Comparison of ENCODE assay signal across 2 cellular contexts in genomic region chr16:85390511-85391174, GRCh38.
A peak's percentile ranks its signal among the peaks of the same experiment; 100 is the strongest.
TF ChIP-seq lines count a peak whose summit lies in the region.

No MANE protein-coding gene starts in this region.

TF ChIP-seq in K562, 482 proteins besides CTCF, POLR2A, EP300 and RAD21 (continued from another document and continues in another):
- TF ChIP-seq KAT8 (IDR thresholded peaks at IDR 0.05; ENCODE audit: low read depth) = no peak
- TF ChIP-seq GTF2B (IDR thresholded peaks at IDR 0.05; ENCODE audit: extremely low read depth, insufficient read length) = no peak
- TF ChIP-seq RFX7 (CRISPR knock-in tag; IDR thresholded peaks at IDR 0.05) = no peak
- TF ChIP-seq MCM2 (IDR thresholded peaks at IDR 0.05; ENCODE audit: low read depth) = no peak
- TF ChIP-seq MCM3 (IDR thresholded peaks at IDR 0.05) = no peak
- no peak for TF ChIP-seq ETS1 (conservative IDR thresholded peaks at IDR 0.05; ENCODE audit: control insufficient read depth, low read depth, low read length)
- TF ChIP-seq CC2D1A (IDR thresholded peaks at IDR 0.05) = no peak
- no peak for TF ChIP-seq GTF2A2 (tag; IDR thresholded peaks at IDR 0.05)
- no peak for TF ChIP-seq ZKSCAN8 (CRISPR knock-in tag; IDR thresholded peaks at IDR 0.05)
- no peak for TF ChIP-seq PURB (CRISPR knock-in tag; IDR thresholded peaks at IDR 0.05; ENCODE audit: low read depth)
- TF ChIP-seq VEZF1 (CRISPR knock-in tag; IDR thresholded peaks at IDR 0.05) = peak; percentile 63
- TF ChIP-seq MAFF (IDR thresholded peaks at IDR 0.05; ENCODE audit: low read length) = peak; percentile 45; the same call in 1 of the 2 replicates
- no peak for TF ChIP-seq ZFX (CRISPR knock-in tag; IDR thresholded peaks at IDR 0.05)
- TF ChIP-seq CTBP1 (IDR thresholded peaks at IDR 0.05; ENCODE audit: borderline replicate concordance) = peak; percentile 87; the same call in 1 of the 2 replicates
- TF ChIP-seq TAF7 (tag; IDR thresholded peaks at IDR 0.05) = no peak
- TF ChIP-seq U2AF1 (optimal IDR thresholded peaks at IDR 0.05; ENCODE audit: low read depth, low read length) = no peak
- TF ChIP-seq PHF21A (IDR thresholded peaks at IDR 0.05; ENCODE audit: borderline replicate concordance, low read depth) = no peak
- TF ChIP-seq NR2C2 (CRISPR knock-in tag; IDR thresholded peaks at IDR 0.05) = no peak
- peak; percentile 44; the same call in 1 of the 2 replicates for TF ChIP-seq NR2C2 (tag; IDR thresholded peaks at IDR 0.05)
- no peak for TF ChIP-seq ZNF165 (CRISPR knock-in tag; IDR thresholded peaks at IDR 0.05; ENCODE audit: borderline replicate concordance)
- TF ChIP-seq CREB3 (tag; conservative IDR thresholded peaks at IDR 0.05; ENCODE audit: low read depth) = no peak
- no peak for TF ChIP-seq CCAR2 (IDR thresholded peaks at IDR 0.05; ENCODE audit: low read depth, low read length)
- TF ChIP-seq ZNF77 (CRISPR knock-in tag; IDR thresholded peaks at IDR 0.05) = no peak
- TF ChIP-seq ZNF134 (CRISPR knock-in tag; conservative IDR thresholded peaks at IDR 0.05) = no peak
- TF ChIP-seq HES1 (IDR thresholded peaks at IDR 0.05; ENCODE audit: low read depth) = no peak
- TF ChIP-seq ZNF253 (CRISPR knock-in tag; conservative IDR thresholded peaks at IDR 0.05) = no peak
- TF ChIP-seq ZBTB26 (CRISPR knock-in tag; IDR thresholded peaks at IDR 0.05) = no peak
- TF ChIP-seq RCOR1 (IDR thresholded peaks at IDR 0.05; ENCODE audit: borderline replicate concordance in 1 of 2, low read depth in 2 of 2, low read length in 2 of 2) = peak in 1 of 2 experiments; percentile 76; a peak in 2 of 4 replicates
- TF ChIP-seq ZNF766 (CRISPR knock-in tag; conservative IDR thresholded peaks at IDR 0.05) = peak; percentile 56; the same call in 1 of the 2 replicates
- TF ChIP-seq HCFC1 (IDR thresholded peaks at IDR 0.05; ENCODE audit: low read depth, low read length) = no peak; the same call in 1 of the 2 replicates
- TF ChIP-seq ZNF121 (CRISPR knock-in tag; conservative IDR thresholded peaks at IDR 0.05) = no peak

TF ChIP-seq in HepG2, 621 proteins besides CTCF, POLR2A, EP300 and RAD21 (continued from another document):
- TF ChIP-seq BHLHE40 (IDR thresholded peaks at IDR 0.05; ENCODE audit: low read length) (no peak), FOXP1 (IDR thresholded peaks at IDR 0.05) (no peak), FOXP1 (CRISPR knock-in tag; IDR thresholded peaks at IDR 0.05) (0 out of 2 replicates have a peak, but pooled peaks have one; percentile 18), YEATS4 (CRISPR knock-in tag; IDR thresholded peaks at IDR 0.05; ENCODE audit: borderline replicate concordance) (no peak), ZGPAT (CRISPR knock-in tag; IDR thresholded peaks at IDR 0.05) (no peak), AGO2 (optimal IDR thresholded peaks at IDR 0.05; ENCODE audit: low read depth, low read length) (no peak), SALL1 (CRISPR knock-in tag; IDR thresholded peaks at IDR 0.05) (peak; percentile 89), ATF3 (CRISPR knock-in tag; IDR thresholded peaks at IDR 0.05) (peak; percentile 74)
TF ChIP-seq in HepG2: peak in this region for 68.
